13 cellular contexts compared by ENCODE assay signal in genomic region chr2:37870829-37871228, GRCh38. TPM values are rescaled to one million over a fixed set of nuclear protein-coding genes. Genes with fewer than 3 reads are reported as not detected.
A peak's percentile ranks its signal among the peaks of the same experiment; 100 is the strongest.
DNase-seq lines count a peak whose midpoint lies in the region; ATAC-seq and TF ChIP-seq lines count a peak whose summit lies in the region.
"Had no signal": no experiment of that assay in that cellular context is flagged by ENCODE, and none has a peak within 500 bp of the region (broad histone marks: within the 10 kb centered on the region; RNA-seq: fewer than 3 reads in every experiment).

No MANE protein-coding gene starts in this region.

- H3K4me3 ChIP-seq in OCI-LY3 (ENCODE audit: low read length) (no peak overlapping the region), foreskin fibroblast (ENCODE audit: low read depth in 1 of 2, low read length in 2 of 2) (no peak overlapping the region), sigmoid colon (no peak overlapping the region)

- TF ChIP-seq CTCF in OCI-LY3 (IDR thresholded peaks at IDR 0.05; ENCODE audit: low read depth, low read length) (no peak), foreskin fibroblast (IDR thresholded peaks at IDR 0.05; ENCODE audit: low read depth, low read length) (no peak), sigmoid colon (IDR thresholded peaks at IDR 0.05) (no peak), GM10266 (IDR thresholded peaks at IDR 0.05; ENCODE audit: control insufficient read depth, insufficient read depth, low read depth, missing control alignments) (no peak)

- H3K36me3 ChIP-seq in OCI-LY3 (replicated peaks; ENCODE audit: low read depth, low read length): no peaks in the 10 kb centered on the region
- no peaks in the 10 kb centered on the region for H3K36me3 ChIP-seq in sigmoid colon

- H3K9me3 ChIP-seq in OCI-LY3 (ENCODE audit: insufficient read depth, low read length) (no peaks in the 10 kb centered on the region), sigmoid colon (no peaks in the 10 kb centered on the region)

- no peaks in the 10 kb centered on the region for H3K79me2 ChIP-seq in OCI-LY3 (ENCODE audit: low read length)

- H3K27ac ChIP-seq in OCI-LY3 (ENCODE audit: low read length): no peak overlapping the region
- peak overlapping the region; percentile 78 to 88 (median 84) for H3K27ac ChIP-seq in sigmoid colon

- H3K4me1 ChIP-seq in OCI-LY3 (ENCODE audit: low read length) (peaks cover 28% of the 10 kb centered on the region), sigmoid colon (peaks cover 0 to 70% (median 61%) of the 10 kb centered on the region in 4 donors)

- peaks cover 58% of the 10 kb centered on the region for H3K27me3 ChIP-seq in OCI-LY3 (ENCODE audit: low read depth, low read length)
- H3K27me3 ChIP-seq in sigmoid colon: no peaks in the 10 kb centered on the region

- H2AFZ ChIP-seq in OCI-LY3 (ENCODE audit: low read depth, low read length): no peak overlapping the region

- peak; percentile 39 for DNase-seq in astrocyte of the hippocampus (ENCODE audit: low read depth, low spot score)
- peak; percentile 23 to 51 for DNase-seq in foreskin fibroblast
- peak; percentile 77 for DNase-seq in sigmoid colon
- no peak for DNase-seq in GM10266 (ENCODE audit: extremely low spot score)
- no peak for DNase-seq in activated CD4-positive, CD25-positive, alpha-beta regulatory T cell treated with anti-CD3 and anti-CD28 coated beads, Interleukin-2, amount 50 U/mL, for 72 hours
- DNase-seq: effector CD4-positive, alpha-beta T cell; midbrain; NCI-H1417 treated with DMSO at 0.1 percent for 48 hours; NCI-H69; RPMI8226; stimulated activated CD4-positive, alpha-beta T cell treated with anti-CD3 and anti-CD28 coated beads, Interleukin-4, amount 100 ng/mL, for 24 hours had no signal

- H3K4me2 ChIP-seq in OCI-LY3 (ENCODE audit: low read length): 0 out of 2 replicates have a peak overlapping the region, but pooled peaks have one; percentile 86

- no peak for ATAC-seq in GM21825 (IDR thresholded peaks at IDR 0.05; ENCODE audit: unreplicated experiment)

- TF ChIP-seq POLR2A in sigmoid colon (IDR thresholded peaks at IDR 0.05): no peak

- no peak overlapping the region for H3K9ac ChIP-seq in OCI-LY3 (ENCODE audit: low read length)

- intact Hi-C loops in sigmoid colon (cut with DNase I): loop anchor here (2.0 to 5.0 kb wide), 2 partner anchors 32 to 199 kb away; partner anchors contain the start of gene CDC42EP3

- TF ChIP-seq EP300 in sigmoid colon (IDR thresholded peaks at IDR 0.05): peak; percentile 8 to 68 (median 47)

- WGBS in sigmoid colon, 2 donors: 72 to 87% methylated on average over 4 of the region's 4 CpGs

- H4K20me1 ChIP-seq in OCI-LY3 (ENCODE audit: insufficient read depth, low read length): no peaks in the 10 kb centered on the region

RNA-seq across cellular contexts. Expression of gene RMDN2, which starts 54.3 kb away (rescaled TPM):
- 10 to 100 TPM in 2 of 4 donors, 1 to 10 TPM in 2; 4.5 to 13.0 (median 9.6) TPM for total RNA-seq in sigmoid colon
- 10 to 100 TPM in 1 of 3 donors, 1 to 10 TPM in 2; 4.2 to 15.6 (median 8.3) TPM for polyA plus RNA-seq in sigmoid colon

Comparison
In these comparisons a context has a peak if more than half of its experiments do, and no peak if none do; other contexts are left out.
1. DNase-seq: peak in astrocyte of the hippocampus (single experiment), foreskin fibroblast (2 of 2) and sigmoid colon (single experiment); none in GM10266 (single experiment) and activated CD4-positive, CD25-positive, alpha-beta regulatory T cell treated with anti-CD3 and anti-CD28 coated beads, Interleukin-2, amount 50 U/mL, for 72 hours (single experiment).